Comparison of ENCODE assay signal across 1 cellular context in genomic region chr9:124884376-124884775, GRCh38.
TF ChIP-seq lines count a peak whose summit lies in the region.

No MANE protein-coding gene starts in this region.

TF ChIP-seq in H1, 55 proteins besides CTCF, POLR2A, EP300 and RAD21:
- TF ChIP-seq CREB1 (IDR thresholded peaks at IDR 0.05), result no peak
- TF ChIP-seq PHF8 (conservative IDR thresholded peaks at IDR 0.05; ENCODE audit: low read depth, low read length), result no peak
- no peak for TF ChIP-seq RBBP5 (IDR thresholded peaks at IDR 0.05; ENCODE audit: borderline replicate concordance, low read depth, low read length)
- no peak for TF ChIP-seq KDM4A (IDR thresholded peaks at IDR 0.05; ENCODE audit: low read depth, low read length, severe bottlenecking)
- TF ChIP-seq MAFK (IDR thresholded peaks at IDR 0.05; ENCODE audit: low read depth, low read length), result no peak
- no peak for TF ChIP-seq RFX5 (IDR thresholded peaks at IDR 0.05; ENCODE audit: borderline replicate concordance, low read depth, low read length)
- no peak for TF ChIP-seq JUN (IDR thresholded peaks at IDR 0.05; ENCODE audit: low read depth, low read length)
- TF ChIP-seq KDM5A (IDR thresholded peaks at IDR 0.05; ENCODE audit: low read length), result no peak
- TF ChIP-seq, protein P1, sequence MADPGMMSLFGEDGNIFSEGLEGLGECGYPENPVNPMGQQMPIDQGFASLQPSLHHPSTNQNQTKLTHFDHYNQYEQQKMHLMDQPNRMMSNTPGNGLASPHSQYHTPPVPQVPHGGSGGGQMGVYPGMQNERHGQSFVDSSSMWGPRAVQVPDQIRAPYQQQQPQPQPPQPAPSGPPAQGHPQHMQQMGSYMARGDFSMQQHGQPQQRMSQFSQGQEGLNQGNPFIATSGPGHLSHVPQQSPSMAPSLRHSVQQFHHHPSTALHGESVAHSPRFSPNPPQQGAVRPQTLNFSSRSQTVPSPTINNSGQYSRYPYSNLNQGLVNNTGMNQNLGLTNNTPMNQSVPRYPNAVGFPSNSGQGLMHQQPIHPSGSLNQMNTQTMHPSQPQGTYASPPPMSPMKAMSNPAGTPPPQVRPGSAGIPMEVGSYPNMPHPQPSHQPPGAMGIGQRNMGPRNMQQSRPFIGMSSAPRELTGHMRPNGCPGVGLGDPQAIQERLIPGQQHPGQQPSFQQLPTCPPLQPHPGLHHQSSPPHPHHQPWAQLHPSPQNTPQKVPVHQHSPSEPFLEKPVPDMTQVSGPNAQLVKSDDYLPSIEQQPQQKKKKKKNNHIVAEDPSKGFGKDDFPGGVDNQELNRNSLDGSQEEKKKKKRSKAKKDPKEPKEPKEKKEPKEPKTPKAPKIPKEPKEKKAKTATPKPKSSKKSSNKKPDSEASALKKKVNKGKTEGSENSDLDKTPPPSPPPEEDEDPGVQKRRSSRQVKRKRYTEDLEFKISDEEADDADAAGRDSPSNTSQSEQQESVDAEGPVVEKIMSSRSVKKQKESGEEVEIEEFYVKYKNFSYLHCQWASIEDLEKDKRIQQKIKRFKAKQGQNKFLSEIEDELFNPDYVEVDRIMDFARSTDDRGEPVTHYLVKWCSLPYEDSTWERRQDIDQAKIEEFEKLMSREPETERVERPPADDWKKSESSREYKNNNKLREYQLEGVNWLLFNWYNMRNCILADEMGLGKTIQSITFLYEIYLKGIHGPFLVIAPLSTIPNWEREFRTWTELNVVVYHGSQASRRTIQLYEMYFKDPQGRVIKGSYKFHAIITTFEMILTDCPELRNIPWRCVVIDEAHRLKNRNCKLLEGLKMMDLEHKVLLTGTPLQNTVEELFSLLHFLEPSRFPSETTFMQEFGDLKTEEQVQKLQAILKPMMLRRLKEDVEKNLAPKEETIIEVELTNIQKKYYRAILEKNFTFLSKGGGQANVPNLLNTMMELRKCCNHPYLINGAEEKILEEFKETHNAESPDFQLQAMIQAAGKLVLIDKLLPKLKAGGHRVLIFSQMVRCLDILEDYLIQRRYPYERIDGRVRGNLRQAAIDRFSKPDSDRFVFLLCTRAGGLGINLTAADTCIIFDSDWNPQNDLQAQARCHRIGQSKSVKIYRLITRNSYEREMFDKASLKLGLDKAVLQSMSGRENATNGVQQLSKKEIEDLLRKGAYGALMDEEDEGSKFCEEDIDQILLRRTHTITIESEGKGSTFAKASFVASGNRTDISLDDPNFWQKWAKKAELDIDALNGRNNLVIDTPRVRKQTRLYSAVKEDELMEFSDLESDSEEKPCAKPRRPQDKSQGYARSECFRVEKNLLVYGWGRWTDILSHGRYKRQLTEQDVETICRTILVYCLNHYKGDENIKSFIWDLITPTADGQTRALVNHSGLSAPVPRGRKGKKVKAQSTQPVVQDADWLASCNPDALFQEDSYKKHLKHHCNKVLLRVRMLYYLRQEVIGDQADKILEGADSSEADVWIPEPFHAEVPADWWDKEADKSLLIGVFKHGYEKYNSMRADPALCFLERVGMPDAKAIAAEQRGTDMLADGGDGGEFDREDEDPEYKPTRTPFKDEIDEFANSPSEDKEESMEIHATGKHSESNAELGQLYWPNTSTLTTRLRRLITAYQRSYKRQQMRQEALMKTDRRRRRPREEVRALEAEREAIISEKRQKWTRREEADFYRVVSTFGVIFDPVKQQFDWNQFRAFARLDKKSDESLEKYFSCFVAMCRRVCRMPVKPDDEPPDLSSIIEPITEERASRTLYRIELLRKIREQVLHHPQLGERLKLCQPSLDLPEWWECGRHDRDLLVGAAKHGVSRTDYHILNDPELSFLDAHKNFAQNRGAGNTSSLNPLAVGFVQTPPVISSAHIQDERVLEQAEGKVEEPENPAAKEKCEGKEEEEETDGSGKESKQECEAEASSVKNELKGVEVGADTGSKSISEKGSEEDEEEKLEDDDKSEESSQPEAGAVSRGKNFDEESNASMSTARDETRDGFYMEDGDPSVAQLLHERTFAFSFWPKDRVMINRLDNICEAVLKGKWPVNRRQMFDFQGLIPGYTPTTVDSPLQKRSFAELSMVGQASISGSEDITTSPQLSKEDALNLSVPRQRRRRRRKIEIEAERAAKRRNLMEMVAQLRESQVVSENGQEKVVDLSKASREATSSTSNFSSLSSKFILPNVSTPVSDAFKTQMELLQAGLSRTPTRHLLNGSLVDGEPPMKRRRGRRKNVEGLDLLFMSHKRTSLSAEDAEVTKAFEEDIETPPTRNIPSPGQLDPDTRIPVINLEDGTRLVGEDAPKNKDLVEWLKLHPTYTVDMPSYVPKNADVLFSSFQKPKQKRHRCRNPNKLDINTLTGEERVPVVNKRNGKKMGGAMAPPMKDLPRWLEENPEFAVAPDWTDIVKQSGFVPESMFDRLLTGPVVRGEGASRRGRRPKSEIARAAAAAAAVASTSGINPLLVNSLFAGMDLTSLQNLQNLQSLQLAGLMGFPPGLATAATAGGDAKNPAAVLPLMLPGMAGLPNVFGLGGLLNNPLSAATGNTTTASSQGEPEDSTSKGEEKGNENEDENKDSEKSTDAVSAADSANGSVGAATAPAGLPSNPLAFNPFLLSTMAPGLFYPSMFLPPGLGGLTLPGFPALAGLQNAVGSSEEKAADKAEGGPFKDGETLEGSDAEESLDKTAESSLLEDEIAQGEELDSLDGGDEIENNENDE (IDR thresholded peaks at IDR 0.05; ENCODE audit: insufficient replicate concordance, low read length), result no peak
- no peak for TF ChIP-seq BACH1 (IDR thresholded peaks at IDR 0.05; ENCODE audit: low read length)
- no peak for TF ChIP-seq SP1 (IDR thresholded peaks at IDR 0.05; ENCODE audit: low read depth, low read length)
- TF ChIP-seq, protein P2, sequence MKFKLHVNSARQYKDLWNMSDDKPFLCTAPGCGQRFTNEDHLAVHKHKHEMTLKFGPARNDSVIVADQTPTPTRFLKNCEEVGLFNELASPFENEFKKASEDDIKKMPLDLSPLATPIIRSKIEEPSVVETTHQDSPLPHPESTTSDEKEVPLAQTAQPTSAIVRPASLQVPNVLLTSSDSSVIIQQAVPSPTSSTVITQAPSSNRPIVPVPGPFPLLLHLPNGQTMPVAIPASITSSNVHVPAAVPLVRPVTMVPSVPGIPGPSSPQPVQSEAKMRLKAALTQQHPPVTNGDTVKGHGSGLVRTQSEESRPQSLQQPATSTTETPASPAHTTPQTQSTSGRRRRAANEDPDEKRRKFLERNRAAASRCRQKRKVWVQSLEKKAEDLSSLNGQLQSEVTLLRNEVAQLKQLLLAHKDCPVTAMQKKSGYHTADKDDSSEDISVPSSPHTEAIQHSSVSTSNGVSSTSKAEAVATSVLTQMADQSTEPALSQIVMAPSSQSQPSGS (IDR thresholded peaks at IDR 0.05; ENCODE audit: low read length), result no peak
- TF ChIP-seq TEAD4 (IDR thresholded peaks at IDR 0.05; ENCODE audit: low read depth, low read length), result no peak
- TF ChIP-seq, protein P3, sequence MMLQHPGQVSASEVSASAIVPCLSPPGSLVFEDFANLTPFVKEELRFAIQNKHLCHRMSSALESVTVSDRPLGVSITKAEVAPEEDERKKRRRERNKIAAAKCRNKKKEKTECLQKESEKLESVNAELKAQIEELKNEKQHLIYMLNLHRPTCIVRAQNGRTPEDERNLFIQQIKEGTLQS (IDR thresholded peaks at IDR 0.05; ENCODE audit: insufficient read depth, low read depth, low read length), result no peak
- no peak for TF ChIP-seq POU5F1 (IDR thresholded peaks at IDR 0.05; ENCODE audit: low read depth, low read length)
- TF ChIP-seq BRCA1 (IDR thresholded peaks at IDR 0.05; ENCODE audit: low read depth, low read length), result no peak
- no peak for TF ChIP-seq SIX5 (IDR thresholded peaks at IDR 0.05; ENCODE audit: low read depth, low read length)
TF ChIP-seq in H1: peak in this region for 0.
